9 cellular contexts compared by ENCODE assay signal in the genomic region with DNA sequence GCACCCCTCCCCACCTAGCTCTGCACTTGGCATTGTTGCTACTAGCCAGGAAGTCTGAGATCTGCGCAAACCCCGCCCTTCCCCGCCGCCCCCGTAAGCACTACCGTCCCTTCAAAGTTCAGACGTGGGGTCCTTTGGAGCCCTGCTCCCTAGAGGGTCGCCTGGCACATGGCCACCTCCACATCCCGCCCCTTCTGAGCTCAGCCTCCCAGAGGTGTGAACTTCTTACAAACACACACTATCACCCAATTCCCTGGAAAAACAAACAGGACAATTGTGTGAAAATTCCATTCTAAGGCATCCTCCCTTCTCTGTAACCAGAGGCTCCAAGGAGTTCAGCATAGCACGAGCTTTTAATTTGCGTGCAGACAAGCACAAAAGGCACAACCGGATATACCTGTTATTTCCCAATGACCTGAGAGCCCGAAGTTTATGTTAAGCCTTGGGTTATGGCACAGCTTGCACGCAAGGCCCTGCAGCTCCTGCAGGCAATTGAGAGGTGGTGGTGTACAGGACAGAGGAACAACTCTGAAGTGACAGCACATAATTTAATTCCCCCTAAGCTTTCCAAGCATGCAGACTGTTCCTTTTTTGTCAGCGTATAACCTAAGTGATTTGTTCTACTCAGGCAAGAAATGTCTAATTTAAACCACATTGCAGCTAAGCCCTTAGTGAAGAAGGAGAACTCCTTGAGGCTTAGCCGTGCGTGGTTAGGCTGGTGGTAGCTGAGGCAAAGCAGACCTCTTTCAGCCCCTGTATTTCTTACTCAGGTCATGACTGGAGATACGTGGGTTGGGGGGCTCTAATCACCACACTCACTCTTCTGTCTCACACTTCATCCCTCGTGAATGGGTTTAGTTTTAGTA. TPM values are rescaled to one million over a fixed set of nuclear protein-coding genes. Genes with fewer than 3 reads are reported as not detected.
DNase-seq lines count a peak whose midpoint lies in the region; ATAC-seq and TF ChIP-seq lines count a peak whose summit lies in the region.
"Had no signal": no experiment of that assay in that cellular context is flagged by ENCODE, and none has a peak within 500 bp of the region (broad histone marks: within the 10 kb centered on the region; RNA-seq: fewer than 3 reads in every experiment).

No MANE protein-coding gene starts in this region.

- H3K9me3 ChIP-seq in esophagus muscularis mucosa: no peaks in the 10 kb centered on the region

- TF ChIP-seq CTCF in esophagus muscularis mucosa (IDR thresholded peaks at IDR 0.05): no peak
- TF ChIP-seq CTCF in HFFc6 (IDR thresholded peaks at IDR 0.05): no peak

- DNase-seq in NCI-H748 (lab: John Stamatoyannopoulos, UW; ENCODE audit: unreplicated experiment) (peak; percentile 47), NCI-H748 treated with DMSO at 0.1 percent for 48 hours (lab: John Stamatoyannopoulos, UW) (no peak), NCI-H1048 (lab: John Stamatoyannopoulos, UW) (peak; percentile 65), esophagus muscularis mucosa (ENCODE audit: extremely low spot score) (no peak), HFFc6 (no peak), NCI-H446 treated with DMSO at 0.1 percent for 48 hours (lab: John Stamatoyannopoulos, UW) (no peak), activated gamma-delta T cell treated with Interleukin-2 at 50 U/mL for 16 hours (no peak)

- 58% methylated on average over 19 of the region's 19 CpGs for WGBS in esophagus muscularis mucosa

- intact Hi-C loops in esophagus muscularis mucosa (cut with DNase I): no loop called here

- H3K36me3 Mint-ChIP-seq in stimulated activated memory B cell treated with anti-CD40 and anti-IgM and Interleukin-4, amounts not matched to agents 10 μg/mL and 1 μg/mL and 100 μg/mL, for 72 hours: no peaks in the 10 kb centered on the region
- H3K36me3 Mint-ChIP-seq in HFFc6 (ENCODE audit: low read depth): no peaks in the 10 kb centered on the region

- no peaks in the 10 kb centered on the region for H3K27me3 ChIP-seq in esophagus muscularis mucosa

- peaks cover 40 to 49% (median 42%) of the 10 kb centered on the region in 4 donors for H3K4me1 ChIP-seq in esophagus muscularis mucosa

- peak overlapping the region; percentile 73 for H3K27ac Mint-ChIP-seq in stimulated activated memory B cell treated with anti-CD40 and anti-IgM and Interleukin-4, amounts not matched to agents 10 μg/mL and 1 μg/mL and 100 μg/mL, for 72 hours
- H3K27ac Mint-ChIP-seq in HFFc6: no peak overlapping the region
- H3K27ac Mint-ChIP-seq: B cell had no signal

- H3K4me1 Mint-ChIP-seq in stimulated activated memory B cell treated with anti-CD40 and anti-IgM and Interleukin-4, amounts not matched to agents 10 μg/mL and 1 μg/mL and 100 μg/mL, for 72 hours: peaks cover 18% of the 10 kb centered on the region
- H3K4me1 Mint-ChIP-seq in HFFc6 (ENCODE audit: low read depth): peaks cover 7% of the 10 kb centered on the region; the same call in 1 of the 2 replicates

- ATAC-seq in stimulated activated memory B cell treated with anti-CD40 and anti-IgM and Interleukin-4, amounts not matched to agents 10 μg/mL and 1 μg/mL and 100 μg/mL, for 72 hours: peak; percentile 72

- no peaks in the 10 kb centered on the region for H3K9me3 Mint-ChIP-seq in stimulated activated memory B cell treated with anti-CD40 and anti-IgM and Interleukin-4, amounts not matched to agents 10 μg/mL and 1 μg/mL and 100 μg/mL, for 72 hours
- H3K9me3 Mint-ChIP-seq in HFFc6: no peaks in the 10 kb centered on the region

- H3K27me3 Mint-ChIP-seq in stimulated activated memory B cell treated with anti-CD40 and anti-IgM and Interleukin-4, amounts not matched to agents 10 μg/mL and 1 μg/mL and 100 μg/mL, for 72 hours: peaks cover 54% of the 10 kb centered on the region
- H3K27me3 Mint-ChIP-seq in HFFc6 (ENCODE audit: insufficient read depth): peaks cover 48% of the 10 kb centered on the region

- no peak overlapping the region for H3K4me3 Mint-ChIP-seq in stimulated activated memory B cell treated with anti-CD40 and anti-IgM and Interleukin-4, amounts not matched to agents 10 μg/mL and 1 μg/mL and 100 μg/mL, for 72 hours
- no peak overlapping the region for H3K4me3 Mint-ChIP-seq in HFFc6
- H3K4me3 Mint-ChIP-seq: B cell had no signal

- H3K4me3 ChIP-seq in esophagus muscularis mucosa: no peak overlapping the region

- H3K27ac ChIP-seq in esophagus muscularis mucosa (replicated peaks in 1 of 4): peak overlapping the region; percentile 7 to 38 (median 13)

- no peak for TF ChIP-seq POLR2A in esophagus muscularis mucosa (IDR thresholded peaks at IDR 0.05; ENCODE audit: low read depth)

- H3K36me3 ChIP-seq in esophagus muscularis mucosa: no peaks in the 10 kb centered on the region

- TF ChIP-seq EP300 in esophagus muscularis mucosa (IDR thresholded peaks at IDR 0.05): no peak

RNA-seq across cellular contexts. Expression of gene CYP1B1, which starts 20.3 kb away (rescaled TPM):
- 10 to 100 TPM; 20.8 to 60.3 (median 37.6) TPM for total RNA-seq in esophagus muscularis mucosa
- under 1 TPM in 1 of 6 experiments, not detected in 5; 0.17 TPM for total RNA-seq in HFFc6 (2021; fragmentation: NEBNext Ultra II Directional; extraction: Animal tissue kit (Norgen Biotek cat#: 25700))

Comparison
In these comparisons a context has a peak if more than half of its experiments do, and no peak if none do; other contexts are left out.
1. DNase-seq: peak in NCI-H748 (single experiment) and NCI-H1048 (single experiment); none in NCI-H748 treated with DMSO at 0.1 percent for 48 hours (single experiment), esophagus muscularis mucosa (single experiment), HFFc6 (single experiment), NCI-H446 treated with DMSO at 0.1 percent for 48 hours (single experiment) and activated gamma-delta T cell treated with Interleukin-2 at 50 U/mL for 16 hours (single experiment).
2. RNA of gene CYP1B1, which starts 20.3 kb away (total RNA-seq): 20.8 to 60.3 TPM in esophagus muscularis mucosa; 0.17 TPM in HFFc6; every median in the first group is over 10 times any median in the second.